In genomic region chr10:21145751-21146445, GRCh38 we compare ENCODE assay signal across 20 cellular contexts.
DNase-seq lines count a peak whose midpoint lies in the region; TF ChIP-seq lines count a peak whose summit lies in the region.
"Had no signal": no experiment of that assay in that cellular context is flagged by ENCODE, and none has a peak within 500 bp of the region (broad histone marks: within the 10 kb centered on the region; RNA-seq: fewer than 3 reads in every experiment).

No MANE protein-coding gene starts in this region.

- H3K36me3 ChIP-seq in H7 (replicated peaks; ENCODE audit: control insufficient read depth, insufficient read depth, low read length) (no peaks in the 10 kb centered on the region), iPS-18a (ENCODE audit: control insufficient read depth, low read depth, low read length) (no peaks in the 10 kb centered on the region), left ventricle myocardium inferior (no peaks in the 10 kb centered on the region)
- H3K36me3 ChIP-seq: adrenal gland, neutrophil had no signal

- H3K9me3 ChIP-seq in iPS-18a (ENCODE audit: control insufficient read depth, low read depth, low read length) (no peaks in the 10 kb centered on the region), left ventricle myocardium inferior (replicated peaks) (no peaks in the 10 kb centered on the region)
- H3K9me3 ChIP-seq: adrenal gland, neutrophil had no signal

- H3K27me3 ChIP-seq in H7 (ENCODE audit: control insufficient read depth, insufficient read depth, low read length) (no peaks in the 10 kb centered on the region), iPS-18a (ENCODE audit: control insufficient read depth, insufficient read depth, low read length) (no peaks in the 10 kb centered on the region), left ventricle myocardium inferior (ENCODE audit: low read depth) (no peaks in the 10 kb centered on the region)
- H3K27me3 ChIP-seq: adrenal gland had no signal

- peaks cover 16% of the 10 kb centered on the region for H3K4me1 ChIP-seq in iPS-18a (ENCODE audit: control insufficient read depth, low read depth, low read length)
- H3K4me1 ChIP-seq in left ventricle myocardium inferior, result no peaks in the 10 kb centered on the region
- H3K4me1 ChIP-seq: adrenal gland had no signal

- BruUV-seq in MCF 10A (replicated peaks; lab: Mats Ljungman, UMichigan), result no TSS peak

- H3K4me3 Mint-ChIP-seq in brain (peak overlapping the region; percentile 42 to 70 (median 62)), MCF 10A (ENCODE audit: unreplicated experiment) (no peak overlapping the region)
- H3K4me3 Mint-ChIP-seq: activated B cell treated with CpG ODN at 0.5 μM for 24 hours had no signal

- H3K27me3 Mint-ChIP-seq in brain, result peaks cover 8% of the 10 kb centered on the region
- no peaks in the 10 kb centered on the region for H3K27me3 Mint-ChIP-seq in MCF 10A (ENCODE audit: insufficient read depth, unreplicated experiment)
- H3K27me3 Mint-ChIP-seq: activated B cell treated with CpG ODN at 0.5 μM for 24 hours had no signal

- intact Hi-C loops in MCF 10A (cut with micrococcal nuclease) (no loop called here), left ventricle myocardium inferior (cut with micrococcal nuclease) (no loop called here)

- peak overlapping the region; percentile 37 to 84 (median 48) for H3K27ac Mint-ChIP-seq in brain
- no peak overlapping the region for H3K27ac Mint-ChIP-seq in MCF 10A (ENCODE audit: low read depth, unreplicated experiment)
- H3K27ac Mint-ChIP-seq: activated B cell treated with CpG ODN at 0.5 μM for 24 hours had no signal

- H3K36me3 Mint-ChIP-seq in brain (peaks cover 15% of the 10 kb centered on the region), MCF 10A (ENCODE audit: insufficient read depth, unreplicated experiment) (no peaks in the 10 kb centered on the region)

- H3K9ac ChIP-seq in iPS-18a (ENCODE audit: low read length), result no peak overlapping the region

- CTCF ChIA-PET in GM10248 (lab: Yijun Ruan, JAX), result interaction anchor here (1.1 kb wide), 1 partner anchor 14 kb away, joined by 3 read pairs; no protein-coding TSS in a partner anchor
- CTCF ChIA-PET in MCF 10A (lab: Yijun Ruan, JAX), result interaction anchor here (1.5 kb wide), 1 partner anchor 26 kb away, joined by 3 read pairs; no protein-coding TSS in a partner anchor

- DNase-seq in H7 (peak; percentile 32), occipital lobe (lab: John Stamatoyannopoulos, UW) (peak; percentile 10), NCI-H2107 treated with DMSO at 0.1 percent for 48 hours (lab: John Stamatoyannopoulos, UW; ENCODE audit: unreplicated experiment) (no peak), GM10248 (ENCODE audit: extremely low spot score) (no peak), MCF 10A (ENCODE audit: unreplicated experiment) (no peak), left ventricle myocardium inferior (no peak)
- DNase-seq: ACHN; activated B cell treated with CpG ODN at 0.5 μM for 24 hours; activated CD4-positive, alpha-beta T cell treated with anti-CD3 and anti-CD28 coated beads, Interleukin-2, amount 50 U/mL, for 48 hours; activated gamma-delta T cell treated with Interleukin-2 at 50 U/mL for 16 hours; adrenal gland; EL; KBM-7; NCI-H1694; stimulated activated CD4-positive, alpha-beta T cell treated with anti-CD3 and anti-CD28 coated beads, Interleukin-15, amount 100 ng/mL, for 24 hours had no signal

- TF ChIP-seq CTCF in brain (conservative IDR thresholded peaks at IDR 0.05) (no peak), GM10248 (IDR thresholded peaks at IDR 0.05; ENCODE audit: control extremely low read depth, extremely low read depth, low read depth, missing control alignments) (no peak), MCF 10A (IDR thresholded peaks at IDR 0.05; ENCODE audit: unreplicated experiment) (no peak), left ventricle myocardium inferior (IDR thresholded peaks at IDR 0.05; ENCODE audit: borderline replicate concordance) (no peak)

- H3K4me3 ChIP-seq in H7 (ENCODE audit: insufficient read depth, low read depth, low read length) (no peak overlapping the region), iPS-18a (ENCODE audit: low read length) (peak overlapping the region; percentile 1), left ventricle myocardium inferior (no peak overlapping the region)
- H3K4me3 ChIP-seq: adrenal gland, SK-N-MC had no signal

- POLR2A ChIA-PET in GM10248 (lab: Yijun Ruan, JAX) (no interaction called here), MCF 10A (lab: Yijun Ruan, JAX) (no interaction called here)

- H3K9me3 Mint-ChIP-seq in brain, result peaks cover 0 to 4% (median 0%) of the 10 kb centered on the region in 5 experiments
- no peaks in the 10 kb centered on the region for H3K9me3 Mint-ChIP-seq in MCF 10A (ENCODE audit: unreplicated experiment)
- H3K9me3 Mint-ChIP-seq: activated B cell treated with CpG ODN at 0.5 μM for 24 hours had no signal

- peak overlapping the region; percentile 26 for H3K27ac ChIP-seq in iPS-18a (ENCODE audit: low read length)
- H3K27ac ChIP-seq in left ventricle myocardium inferior (replicated peaks), result no peak overlapping the region
- H3K27ac ChIP-seq: adrenal gland, C4-2B, neutrophil, SK-N-MC had no signal

- H3K4me1 Mint-ChIP-seq in brain, result peaks cover 41% of the 10 kb centered on the region
- H3K4me1 Mint-ChIP-seq in MCF 10A (ENCODE audit: insufficient read depth, unreplicated experiment), result no peaks in the 10 kb centered on the region
- H3K4me1 Mint-ChIP-seq: activated B cell treated with CpG ODN at 0.5 μM for 24 hours had no signal

Comparison
In these comparisons a context has a peak if more than half of its experiments do, and no peak if none do; other contexts are left out.
1. DNase-seq: peak in H7 (single experiment) and occipital lobe (single experiment); none in NCI-H2107 treated with DMSO at 0.1 percent for 48 hours (single experiment), GM10248 (single experiment), MCF 10A (single experiment) and left ventricle myocardium inferior (single experiment).